1 cellular context compared by ENCODE assay signal in the genomic region with DNA sequence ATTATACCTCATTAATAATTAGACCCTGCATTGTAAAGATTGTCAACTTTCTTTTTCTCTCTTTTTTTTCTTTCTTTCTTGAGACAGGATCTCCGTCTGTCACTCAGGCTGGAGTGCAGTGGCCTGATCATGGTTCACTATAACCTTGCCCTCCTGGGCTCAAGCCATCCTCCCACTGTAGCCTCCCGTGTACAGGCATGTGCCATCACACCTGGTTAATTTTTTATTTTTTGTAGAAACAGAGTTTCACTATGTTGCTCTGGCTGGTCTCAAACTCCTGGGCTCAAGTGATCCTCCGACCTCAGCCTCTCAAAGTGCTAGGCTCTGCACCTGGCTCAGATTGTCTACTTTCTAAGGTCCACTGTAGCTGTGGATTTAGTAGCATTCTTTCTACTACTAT.
TF ChIP-seq lines count a peak whose summit lies in the region.

No MANE protein-coding gene starts in this region.

TF ChIP-seq in GM12878, 131 proteins besides CTCF, POLR2A, EP300 and RAD21:
- no peak for TF ChIP-seq BACH1 (IDR thresholded peaks at IDR 0.05; ENCODE audit: borderline replicate concordance)
